Comparison of ENCODE assay signal across 3 cellular contexts in the genomic region with DNA sequence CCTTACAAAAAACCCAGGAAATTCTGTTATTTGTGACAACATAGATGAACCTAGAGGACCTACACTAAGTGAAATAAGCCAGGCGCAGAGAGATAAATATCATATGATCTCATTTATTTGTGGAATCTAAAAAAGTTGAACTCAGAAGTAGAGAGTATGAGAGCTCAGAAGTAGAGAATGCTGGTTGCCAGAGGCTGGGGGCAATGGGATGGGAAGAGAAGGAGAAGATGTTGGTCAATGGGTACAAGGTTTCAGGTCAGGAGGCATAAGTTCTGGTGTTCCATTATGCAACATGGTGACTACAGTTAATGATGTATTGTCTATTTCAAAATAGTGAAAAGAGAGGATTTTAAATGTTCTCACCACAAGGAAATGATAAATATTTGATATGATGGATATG.
"Had no signal": no experiment of that assay in that cellular context is flagged by ENCODE, and none has a peak within 500 bp of the region (broad histone marks: within the 10 kb centered on the region; RNA-seq: fewer than 3 reads in every experiment).

No MANE protein-coding gene starts in this region.

- H3K4me3 ChIP-seq: GM12878 had no signal

- ATAC-seq: GM12878 had no signal

- DNase-seq: GDM1, GF-D8 had no signal
